In genomic region chr2:105308785-105309540, GRCh38 we compare ENCODE assay signal across 16 cellular contexts. TPM values are rescaled to one million over a fixed set of nuclear protein-coding genes. Genes with fewer than 3 reads are reported as not detected.
DNase-seq lines count a peak whose midpoint lies in the region; ATAC-seq and TF ChIP-seq lines count a peak whose summit lies in the region.
"Had no signal": no experiment of that assay in that cellular context is flagged by ENCODE, and none has a peak within 500 bp of the region (broad histone marks: within the 10 kb centered on the region; RNA-seq: fewer than 3 reads in every experiment).

No MANE protein-coding gene starts in this region.

- peaks cover 0 to 42% of the 10 kb centered on the region in 2 donors for H3K36me3 ChIP-seq in gastroesophageal sphincter

- peaks cover 25% of the 10 kb centered on the region for H3K4me1 Mint-ChIP-seq in neural crest cell

- peak; percentile 71 for DNase-seq in NB4 (ENCODE audit: low read depth)
- no peak for DNase-seq in neural crest cell (ENCODE audit: low read depth, low spot score)
- DNase-seq in NCI-H187 (lab: John Stamatoyannopoulos, UW), result no peak
- DNase-seq in NCI-H1417 treated with DMSO at 0.1 percent for 48 hours (lab: John Stamatoyannopoulos, UW), result no peak
- no peak for DNase-seq in stimulated activated naive CD4-positive, alpha-beta T cell treated with Interleukin-2 at 50 U/mL for 16 hours (lab: John Stamatoyannopoulos, UW)
- DNase-seq: activated CD4-positive, alpha-beta T cell treated with anti-CD3 and anti-CD28 coated beads, Interleukin-2, amount 50 U/mL, for 4 hours; activated naive CD4-positive, alpha-beta T cell treated with anti-CD3 and anti-CD28 coated beads for 36 hours; mammary epithelial cell; NCI-H524 treated with DMSO at 0.1 percent for 48 hours; retina had no signal

- no peaks in the 10 kb centered on the region for H3K27me3 Mint-ChIP-seq in neural crest cell (ENCODE audit: low read depth)

- TF ChIP-seq CTCF in NB4 (IDR thresholded peaks at IDR 0.05; ENCODE audit: low read depth, low read length) (no peak), gastroesophageal sphincter (IDR thresholded peaks at IDR 0.05) (no peak), neural crest cell (conservative IDR thresholded peaks at IDR 0.05) (no peak)

- no peak for TF ChIP-seq POLR2A in NB4 (IDR thresholded peaks at IDR 0.05; ENCODE audit: extremely low read depth, insufficient read length)
- TF ChIP-seq POLR2A in gastroesophageal sphincter (IDR thresholded peaks at IDR 0.05), result no peak

- H3K9me3 ChIP-seq in gastroesophageal sphincter, result no peaks in the 10 kb centered on the region
- H3K9me3 ChIP-seq: vagina had no signal

- peaks cover 11% of the 10 kb centered on the region for H3K36me3 Mint-ChIP-seq in neural crest cell (ENCODE audit: low read depth)

- ATAC-seq in GM18868 (IDR thresholded peaks at IDR 0.05; ENCODE audit: unreplicated experiment) (peak; percentile 76), gastroesophageal sphincter (peak; percentile 22), GM18873 (IDR thresholded peaks at IDR 0.05; ENCODE audit: low FRiP score, unreplicated experiment) (no peak)
- ATAC-seq: SK-N-SH treated with all-trans-retinoic acid at 6 μM for 48 hours had no signal

- TF ChIP-seq EP300 in gastroesophageal sphincter (IDR thresholded peaks at IDR 0.05), result no peak

- WGBS in gastroesophageal sphincter (ENCODE audit: low coverage in 1 of 2), 2 donors, result 83 to 88% methylated on average over 6 to 12 of the region's 14 CpGs

- H3K27ac Mint-ChIP-seq in neural crest cell (ENCODE audit: unreplicated experiment), result peak overlapping the region; percentile 15
- H3K27ac Mint-ChIP-seq: activated naive CD4-positive, alpha-beta T cell treated with anti-CD3 and anti-CD28 coated beads for 36 hours had no signal

- H3K4me3 ChIP-seq in NB4 (ENCODE audit: low read depth, low read length) (no peak overlapping the region), gastroesophageal sphincter (no peak overlapping the region)
- H3K4me3 ChIP-seq: vagina had no signal

- no peaks in the 10 kb centered on the region for H3K9me3 Mint-ChIP-seq in neural crest cell
- H3K9me3 Mint-ChIP-seq: activated naive CD4-positive, alpha-beta T cell treated with anti-CD3 and anti-CD28 coated beads for 36 hours had no signal

- H3K4me3 Mint-ChIP-seq in neural crest cell, result no peak overlapping the region
- H3K4me3 Mint-ChIP-seq: activated naive CD4-positive, alpha-beta T cell treated with anti-CD3 and anti-CD28 coated beads for 36 hours had no signal

- H3K4me1 ChIP-seq in gastroesophageal sphincter, result peaks cover 0 to 5% (median 0%) of the 10 kb centered on the region in 3 donors
- H3K4me1 ChIP-seq: vagina had no signal

- no peaks in the 10 kb centered on the region for H3K27me3 ChIP-seq in gastroesophageal sphincter
- H3K27me3 ChIP-seq: vagina had no signal

- no peak overlapping the region for H3K27ac ChIP-seq in gastroesophageal sphincter
- H3K27ac ChIP-seq: C4-2B, vagina had no signal

RNA-seq across cellular contexts. Expression of gene TGFBRAP1, which starts 20.6 kb away (rescaled TPM):
- total RNA-seq in gastroesophageal sphincter (10 to 100 TPM; 28.3 to 31.5 (median 29.7) TPM), neural crest cell (19.6 and 23.8 TPM in 2 replicates)

RNA-seq across cellular contexts. Expression of gene C2orf49, which starts 28.4 kb away (rescaled TPM):
- total RNA-seq in gastroesophageal sphincter (10 to 100 TPM; 16.9 to 30.0 (median 20.7) TPM), neural crest cell (19.9 and 20.0 TPM in 2 replicates)
